Comparison of ENCODE assay signal across 17 cellular contexts in genomic region chr6:167227984-167228383, GRCh38.
"Had no signal": no experiment of that assay in that cellular context is flagged by ENCODE, and none has a peak within 500 bp of the region (broad histone marks: within the 10 kb centered on the region; RNA-seq: fewer than 3 reads in every experiment).

No MANE protein-coding gene starts in this region.

- H3K4me1 ChIP-seq: foreskin keratinocyte, lower lobe of right lung, parathyroid adenoma, sigmoid colon, spleen had no signal

- H3K27ac Mint-ChIP-seq: activated B cell treated with CpG ODN at 0.5 μM for 24 hours; activated CD4-positive, alpha-beta memory T cell treated with anti-CD3 and anti-CD28 coated beads for 36 hours; activated naive CD8-positive, alpha-beta T cell; natural killer cell; stimulated activated naive B cell treated with anti-CD40 and anti-IgM and Interleukin-4, amounts not matched to agents 10 μg/mL and 1 μg/mL and 100 μg/mL, for 72 hours; T-helper 2 cell treated with Interferon-gamma antibody and Interleukin-4, amounts not matched to agents 5 μg/mL and 100 μg/mL, for 36 hours had no signal

- H3K27me3 ChIP-seq: sigmoid colon had no signal

- H3K36me3 ChIP-seq: cardiac muscle cell, lower lobe of right lung, neutrophil, sigmoid colon, spleen, thoracic aorta had no signal

- H3K4me1 Mint-ChIP-seq: activated B cell treated with CpG ODN at 0.5 μM for 24 hours; natural killer cell; stimulated activated naive B cell treated with anti-CD40 and anti-IgM and Interleukin-4, amounts not matched to agents 10 μg/mL and 1 μg/mL and 100 μg/mL, for 72 hours had no signal

- H3K27ac ChIP-seq: cardiac muscle cell, foreskin keratinocyte, lower lobe of right lung, neutrophil, parathyroid adenoma, sigmoid colon, spleen, thoracic aorta had no signal

- H3K4me3 Mint-ChIP-seq: activated B cell treated with CpG ODN at 0.5 μM for 24 hours; activated CD4-positive, alpha-beta memory T cell treated with anti-CD3 and anti-CD28 coated beads for 36 hours; activated naive CD8-positive, alpha-beta T cell; natural killer cell; stimulated activated naive B cell treated with anti-CD40 and anti-IgM and Interleukin-4, amounts not matched to agents 10 μg/mL and 1 μg/mL and 100 μg/mL, for 72 hours; T-helper 2 cell treated with Interferon-gamma antibody and Interleukin-4, amounts not matched to agents 5 μg/mL and 100 μg/mL, for 36 hours had no signal

- DNase-seq: activated B cell treated with CpG ODN at 0.5 μM for 24 hours; activated CD4-positive, alpha-beta memory T cell treated with anti-CD3 and anti-CD28 coated beads for 36 hours; activated CD4-positive, alpha-beta T cell treated with anti-CD3 and anti-CD28 coated beads for 4 hours; foreskin keratinocyte; hippocampal formation; left cardiac atrium; lower lobe of right lung; natural killer cell; sigmoid colon; spleen; stimulated activated naive B cell treated with anti-CD40 and anti-IgM and Interleukin-4, amounts not matched to agents 10 μg/mL and 1 μg/mL and 100 μg/mL, for 72 hours had no signal

- H3K4me3 ChIP-seq: cardiac muscle cell, lower lobe of right lung, sigmoid colon, spleen, thoracic aorta had no signal

- ATAC-seq: foreskin keratinocyte; left cardiac atrium; lower lobe of right lung; natural killer cell; stimulated activated naive B cell treated with anti-CD40 and anti-IgM and Interleukin-4, amounts not matched to agents 10 μg/mL and 1 μg/mL and 100 μg/mL, for 72 hours had no signal

- H3K9me3 ChIP-seq: lower lobe of right lung, neutrophil, sigmoid colon, spleen, thoracic aorta had no signal

- H3K79me2 ChIP-seq: parathyroid adenoma had no signal

- H3K9me3 Mint-ChIP-seq: activated B cell treated with CpG ODN at 0.5 μM for 24 hours; activated CD4-positive, alpha-beta memory T cell treated with anti-CD3 and anti-CD28 coated beads for 36 hours; natural killer cell; stimulated activated naive B cell treated with anti-CD40 and anti-IgM and Interleukin-4, amounts not matched to agents 10 μg/mL and 1 μg/mL and 100 μg/mL, for 72 hours; T-helper 2 cell treated with Interferon-gamma antibody and Interleukin-4, amounts not matched to agents 5 μg/mL and 100 μg/mL, for 36 hours had no signal

- H3K36me3 Mint-ChIP-seq: activated CD4-positive, alpha-beta memory T cell treated with anti-CD3 and anti-CD28 coated beads for 36 hours; activated naive CD8-positive, alpha-beta T cell; natural killer cell; stimulated activated naive B cell treated with anti-CD40 and anti-IgM and Interleukin-4, amounts not matched to agents 10 μg/mL and 1 μg/mL and 100 μg/mL, for 72 hours had no signal

- H3K9ac ChIP-seq: parathyroid adenoma had no signal
